In the genomic region with DNA sequence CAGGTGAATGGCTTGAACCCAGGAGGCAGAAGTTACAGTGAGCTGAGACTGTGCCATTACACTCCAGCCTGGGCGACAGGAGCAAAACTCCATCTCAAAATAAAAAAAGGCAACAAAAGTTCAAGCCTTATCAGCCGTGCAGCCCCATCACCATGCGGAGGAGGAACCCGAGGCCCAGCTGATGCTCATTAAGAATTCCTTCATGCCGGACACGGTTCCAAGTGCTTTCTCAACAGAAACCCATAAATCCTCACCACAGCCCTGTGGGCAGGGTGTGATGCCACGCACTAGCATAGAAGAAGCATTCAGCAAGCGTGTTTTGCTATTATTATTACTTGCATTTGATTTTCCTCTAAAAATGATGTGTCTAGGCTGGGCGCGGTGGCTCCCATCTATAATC, we compare ENCODE assay signal across 14 cellular contexts. TPM values are rescaled to one million over a fixed set of nuclear protein-coding genes. Genes with fewer than 3 reads are reported as not detected.
A peak's percentile ranks its signal among the peaks of the same experiment; 100 is the strongest.
DNase-seq lines count a peak whose midpoint lies in the region; ATAC-seq and TF ChIP-seq lines count a peak whose summit lies in the region.
"Had no signal": no experiment of that assay in that cellular context is flagged by ENCODE, and none has a peak within 500 bp of the region (broad histone marks: within the 10 kb centered on the region; RNA-seq: fewer than 3 reads in every experiment).

No MANE protein-coding gene starts in this region.

- no peak for TF ChIP-seq POLR2A in testis (IDR thresholded peaks at IDR 0.05)

- ATAC-seq in activated T-cell treated with anti-CD3 and anti-CD28 coated beads, Interleukin-2, amount 50 U/mL, for 72 hours (replicated peaks in 1 of 2), result no peak
- no peak for ATAC-seq in HG03354 (IDR thresholded peaks at IDR 0.05; ENCODE audit: poor library complexity, severe bottlenecking, unreplicated experiment)

- H3K36me3 Mint-ChIP-seq in activated T-cell treated with anti-CD3 and anti-CD28 coated beads, Interleukin-2, amount 50 U/mL, for 24 hours (ENCODE audit: low read depth), result peaks cover 37% of the 10 kb centered on the region
- H3K36me3 Mint-ChIP-seq in activated T-cell treated with anti-CD3 and anti-CD28 coated beads, Interleukin-2, amount 50 U/mL, for 72 hours (ENCODE audit: insufficient read depth in 2 of 2), result peaks cover 5 to 16% of the 10 kb centered on the region in 2 donors

- H3K27ac Mint-ChIP-seq in activated T-cell treated with anti-CD3 and anti-CD28 coated beads, Interleukin-2, amount 50 U/mL, for 24 hours, result peak overlapping the region; percentile 47
- H3K27ac Mint-ChIP-seq in activated T-cell treated with anti-CD3 and anti-CD28 coated beads, Interleukin-2, amount 50 U/mL, for 72 hours, result no peak overlapping the region

- no peaks in the 10 kb centered on the region for H3K27me3 ChIP-seq in testis
- H3K27me3 ChIP-seq: uterus had no signal

- no peak overlapping the region for H3K27ac ChIP-seq in testis
- H3K27ac ChIP-seq: uterus had no signal

- WGBS in testis, 2 donors, result 48 to 81% methylated on average over 4 to 10 of the region's 10 CpGs

- no peak for TF ChIP-seq CTCF in fibroblast of the aortic adventitia (IDR thresholded peaks at IDR 0.05; ENCODE audit: insufficient read depth, low read length)
- TF ChIP-seq CTCF in testis (IDR thresholded peaks at IDR 0.05), result no peak

- no peaks in the 10 kb centered on the region for H3K9me3 ChIP-seq in testis
- H3K9me3 ChIP-seq: uterus had no signal

- peaks cover 90% of the 10 kb centered on the region for H3K4me1 Mint-ChIP-seq in activated T-cell treated with anti-CD3 and anti-CD28 coated beads, Interleukin-2, amount 50 U/mL, for 24 hours (ENCODE audit: low read depth)
- H3K4me1 Mint-ChIP-seq in activated T-cell treated with anti-CD3 and anti-CD28 coated beads, Interleukin-2, amount 50 U/mL, for 72 hours (ENCODE audit: low read depth), result peaks cover 87% of the 10 kb centered on the region

- in situ Hi-C loops in SK-MEL-5 (cut with HindIII; ENCODE audit: low pct_unique_long_range_greater_than_20kb, low sequenced_read_pairs), result no loop called here

- intact Hi-C loops in testis (cut with DNase I; ENCODE audit: low total_unique reads), result no loop called here

- H3K36me3 ChIP-seq in testis (ENCODE audit: low read depth, missing control alignments), result no peaks in the 10 kb centered on the region
- H3K36me3 ChIP-seq: uterus had no signal

- H3K4me3 ChIP-seq in fibroblast of the aortic adventitia (ENCODE audit: low read depth, low read length) (no peak overlapping the region), testis (no peak overlapping the region)
- H3K4me3 ChIP-seq: skin epidermis, uterus had no signal

- no peaks in the 10 kb centered on the region for H3K27me3 Mint-ChIP-seq in activated T-cell treated with anti-CD3 and anti-CD28 coated beads, Interleukin-2, amount 50 U/mL, for 24 hours
- H3K27me3 Mint-ChIP-seq in activated T-cell treated with anti-CD3 and anti-CD28 coated beads, Interleukin-2, amount 50 U/mL, for 72 hours (ENCODE audit: low read depth), result no peaks in the 10 kb centered on the region

- peaks cover 9% of the 10 kb centered on the region for H3K9me3 Mint-ChIP-seq in activated T-cell treated with anti-CD3 and anti-CD28 coated beads, Interleukin-2, amount 50 U/mL, for 24 hours
- H3K9me3 Mint-ChIP-seq in activated T-cell treated with anti-CD3 and anti-CD28 coated beads, Interleukin-2, amount 50 U/mL, for 72 hours, result peaks cover 6 to 7% of the 10 kb centered on the region in 2 donors

- no peak overlapping the region for H3K4me3 Mint-ChIP-seq in activated T-cell treated with anti-CD3 and anti-CD28 coated beads, Interleukin-2, amount 50 U/mL, for 24 hours
- H3K4me3 Mint-ChIP-seq in activated T-cell treated with anti-CD3 and anti-CD28 coated beads, Interleukin-2, amount 50 U/mL, for 72 hours, result no peak overlapping the region

- DNase-seq in activated T-cell treated with anti-CD3 and anti-CD28 coated beads, Interleukin-2, amount 50 U/mL, for 24 hours, result no peak
- no peak for DNase-seq in activated T-cell treated with anti-CD3 and anti-CD28 coated beads, Interleukin-2, amount 50 U/mL, for 72 hours
- DNase-seq in SK-MEL-5 (ENCODE audit: low read depth, low spot score) (peak; percentile 26), fibroblast of the aortic adventitia (ENCODE audit: low read depth) (peak; percentile 49), testis (peak; percentile 74), globus pallidus (ENCODE audit: low spot score) (no peak), iPS-NIHi11 (ENCODE audit: low spot score) (no peak)
- DNase-seq: activated CD4-positive, CD25-positive, alpha-beta regulatory T cell treated with anti-CD3 and anti-CD28 coated beads, Interleukin-2, amount 50 U/mL, for 72 hours; islet precursor cell; NCI-H510A treated with DMSO at 0.1 percent for 48 hours; uterus had no signal

- no peaks in the 10 kb centered on the region for H3K4me1 ChIP-seq in testis
- H3K4me1 ChIP-seq: uterus had no signal

RNA-seq across cellular contexts. Expression of gene PREX1, which starts 56.3 kb away (rescaled TPM):
- total RNA-seq in activated T-cell treated with anti-CD3 and anti-CD28 coated beads, Interleukin-2, amount 50 U/mL, for 72 hours, result 100 to 1,000 TPM in 1 of 2 donors, 10 to 100 TPM in 1; 85.6 to 112 TPM
- 10.0 and 11.0 TPM in 2 replicates for total RNA-seq in SK-MEL-5 (2014; rRNA removed; shearing (Covaris generic))
- polyA plus RNA-seq in SK-MEL-5 (2015; cell fraction: cytosol; rRNA removed), result 12.9 and 15.5 TPM in 2 replicates
- 11.2 and 13.6 TPM in 2 replicates for polyA plus RNA-seq in SK-MEL-5 (2015; cell fraction: nucleus; rRNA removed)
- total RNA-seq in fibroblast of the aortic adventitia (ENCODE audit: low replicate concordance) (3.5 and 13.0 TPM in 2 replicates), testis (10 to 100 TPM; 27.1 to 36.5 TPM)
- polyA plus RNA-seq in testis (ENCODE audit: insufficient read depth, low read depth, low replicate concordance), result 18.0 TPM
- total RNA-seq: MCF 10A had no signal

Comparison
In these comparisons a context has a peak if more than half of its experiments do, and no peak if none do; other contexts are left out.
1. DNase-seq: peak in SK-MEL-5 (single experiment), fibroblast of the aortic adventitia (single experiment) and testis (single experiment); none in activated T-cell treated with anti-CD3 and anti-CD28 coated beads, Interleukin-2, amount 50 U/mL, for 24 hours (single experiment), activated T-cell treated with anti-CD3 and anti-CD28 coated beads, Interleukin-2, amount 50 U/mL, for 72 hours (0 of 2), globus pallidus (single experiment) and iPS-NIHi11 (single experiment).